Comparison of ENCODE assay signal across 33 cellular contexts in the genomic region with DNA sequence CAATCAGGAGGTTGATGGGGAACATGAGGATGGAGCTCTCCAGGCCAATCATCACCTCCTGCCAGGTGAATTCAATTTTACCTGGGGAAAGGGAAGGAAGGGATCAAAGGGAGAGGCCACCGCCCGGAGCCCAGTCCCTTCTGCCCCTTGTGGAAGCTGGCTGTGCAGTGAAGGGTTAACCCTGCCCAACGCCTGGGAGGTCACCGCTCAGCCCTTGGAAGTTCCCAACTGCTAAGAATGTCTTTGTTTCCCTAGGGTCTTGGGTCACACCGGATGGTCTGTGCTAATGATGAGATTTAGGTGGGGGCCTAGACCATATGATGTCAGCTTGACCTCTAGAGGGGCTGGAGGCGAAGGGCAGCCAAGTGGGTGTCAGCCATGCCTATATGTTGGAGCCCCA.
"Had no signal": no experiment of that assay in that cellular context is flagged by ENCODE, and none has a peak within 500 bp of the region (broad histone marks: within the 10 kb centered on the region; RNA-seq: fewer than 3 reads in every experiment).

No MANE protein-coding gene starts in this region.

- H3K36me3 Mint-ChIP-seq: activated naive CD4-positive, alpha-beta T cell treated with anti-CD3 and anti-CD28 coated beads, Interleukin-2, amount 50 U/mL, for 24 hours; activated naive CD8-positive, alpha-beta T cell treated with anti-CD3 and anti-CD28 coated beads for 36 hours had no signal

- H3K4me1 Mint-ChIP-seq: activated CD4-positive, alpha-beta T cell treated with anti-CD3 and anti-CD28 coated beads for 36 hours; activated naive CD4-positive, alpha-beta T cell treated with anti-CD3 and anti-CD28 coated beads, Interleukin-2, amount 50 U/mL, for 24 hours; activated naive CD8-positive, alpha-beta T cell treated with anti-CD3 and anti-CD28 coated beads for 36 hours; activated naive CD8-positive, alpha-beta T cell treated with anti-CD3 and anti-CD28 coated beads, Interleukin-2, amount 50 U/mL, for 24 hours; activated T-helper 17 cell treated with anti-CD3 and anti-CD28 coated beads, Interleukin-2, amount 50 U/mL, for 72 hours had no signal

- H3K4me3 ChIP-seq: adrenal gland, body of pancreas, esophagus squamous epithelium, gastroesophageal sphincter had no signal

- H3K36me3 ChIP-seq: adrenal gland, esophagus squamous epithelium, gastroesophageal sphincter, WERI-Rb-1 had no signal

- H3K4me1 ChIP-seq: adrenal gland, body of pancreas, esophagus squamous epithelium, gastroesophageal sphincter had no signal

- DNase-seq: activated CD4-positive, alpha-beta T cell treated with anti-CD3 and anti-CD28 coated beads for 36 hours; activated CD4-positive, alpha-beta T cell treated with anti-CD3 and anti-CD28 coated beads, Interleukin-2, amount 50 U/mL, for 1 hour; activated CD4-positive, alpha-beta T cell treated with anti-CD3 and anti-CD28 coated beads, Interleukin-2, amount 50 U/mL, for 48 hours; activated CD4-positive, CD25-positive, alpha-beta regulatory T cell; activated CD4-positive, CD25-positive, alpha-beta regulatory T cell treated with anti-CD3 and anti-CD28 coated beads, Interleukin-2, amount 50 U/mL, for 72 hours; activated CD8-positive, alpha-beta memory T cell treated with anti-CD3 and anti-CD28 coated beads for 24 hours; activated CD8-positive, alpha-beta T cell treated with anti-CD3 and anti-CD28 coated beads for 36 hours; activated effector memory CD4-positive, alpha-beta T cell treated with Interleukin-2 at 50 U/mL for 16 hours; activated gamma-delta T cell treated with Interleukin-2 at 50 U/mL for 16 hours; activated naive CD4-positive, alpha-beta T cell treated with Interleukin-2 at 50 U/mL for 16 hours; activated naive CD8-positive, alpha-beta T cell treated with anti-CD3 and anti-CD28 coated beads for 36 hours; activated naive CD8-positive, alpha-beta T cell treated with anti-CD3 and anti-CD28 coated beads, Interleukin-2, amount 50 U/mL, for 24 hours; activated T-cell treated with anti-CD3 and anti-CD28 coated beads, Interleukin-2, amount 50 U/mL, for 4 hours; adrenal gland; amygdala; aorta; body of pancreas; caudate nucleus; cortex of kidney; dermis blood vessel endothelial cell; effector CD4-positive, alpha-beta T cell; effector memory CD8-positive, alpha-beta T cell; esophagus squamous epithelium; foreskin melanocyte; T-helper 1 cell; T-helper 17 cell; T1000; WERI-Rb-1 had no signal

- H3K27ac ChIP-seq: adrenal gland, body of pancreas, epithelial cell of prostate, esophagus squamous epithelium, gastroesophageal sphincter, WERI-Rb-1 had no signal

- H3K9me3 ChIP-seq: adrenal gland, body of pancreas, esophagus squamous epithelium, gastroesophageal sphincter had no signal

- H3K9me3 Mint-ChIP-seq: activated CD8-positive, alpha-beta T cell treated with anti-CD3 and anti-CD28 coated beads for 36 hours; activated naive CD4-positive, alpha-beta T cell treated with anti-CD3 and anti-CD28 coated beads, Interleukin-2, amount 50 U/mL, for 24 hours; activated naive CD8-positive, alpha-beta T cell treated with anti-CD3 and anti-CD28 coated beads for 36 hours; activated naive CD8-positive, alpha-beta T cell treated with anti-CD3 and anti-CD28 coated beads, Interleukin-2, amount 50 U/mL, for 24 hours; activated T-cell treated with anti-CD3 and anti-CD28 coated beads, Interleukin-2, amount 50 U/mL, for 4 hours; activated T-helper 17 cell treated with anti-CD3 and anti-CD28 coated beads, Interleukin-2, amount 50 U/mL, for 72 hours; effector memory CD8-positive, alpha-beta T cell; T-helper 2 cell treated with Interferon-gamma antibody and Interleukin-4, amounts not matched to agents 5 μg/mL and 100 μg/mL, for 36 hours had no signal

- H3K27me3 ChIP-seq: body of pancreas had no signal

- H3K4me3 Mint-ChIP-seq: activated CD4-positive, alpha-beta T cell treated with anti-CD3 and anti-CD28 coated beads for 36 hours; activated CD8-positive, alpha-beta T cell treated with anti-CD3 and anti-CD28 coated beads for 36 hours; activated naive CD4-positive, alpha-beta T cell treated with anti-CD3 and anti-CD28 coated beads, Interleukin-2, amount 50 U/mL, for 24 hours; activated naive CD8-positive, alpha-beta T cell treated with anti-CD3 and anti-CD28 coated beads for 36 hours; activated naive CD8-positive, alpha-beta T cell treated with anti-CD3 and anti-CD28 coated beads, Interleukin-2, amount 50 U/mL, for 24 hours; activated T-cell treated with anti-CD3 and anti-CD28 coated beads, Interleukin-2, amount 50 U/mL, for 4 hours; activated T-helper 17 cell treated with anti-CD3 and anti-CD28 coated beads, Interleukin-2, amount 50 U/mL, for 72 hours; effector memory CD8-positive, alpha-beta T cell; T-helper 17 cell; T-helper 2 cell treated with Interferon-gamma antibody and Interleukin-4, amounts not matched to agents 5 μg/mL and 100 μg/mL, for 36 hours had no signal

- ATAC-seq: activated CD4-positive, alpha-beta T cell treated with anti-CD3 and anti-CD28 coated beads for 36 hours; activated CD8-positive, alpha-beta T cell treated with anti-CD3 and anti-CD28 coated beads for 36 hours; activated naive CD8-positive, alpha-beta T cell treated with anti-CD3 and anti-CD28 coated beads, Interleukin-2, amount 50 U/mL, for 24 hours; activated T-cell treated with anti-CD3 and anti-CD28 coated beads, Interleukin-2, amount 50 U/mL, for 4 hours; activated T-helper 17 cell treated with anti-CD3 and anti-CD28 coated beads, Interleukin-2, amount 50 U/mL, for 72 hours; body of pancreas; effector memory CD8-positive, alpha-beta T cell; gastroesophageal sphincter; T-helper 17 cell had no signal

- H3K27ac Mint-ChIP-seq: activated CD4-positive, alpha-beta T cell treated with anti-CD3 and anti-CD28 coated beads for 36 hours; activated CD8-positive, alpha-beta T cell treated with anti-CD3 and anti-CD28 coated beads for 36 hours; activated naive CD4-positive, alpha-beta T cell treated with anti-CD3 and anti-CD28 coated beads, Interleukin-2, amount 50 U/mL, for 24 hours; activated naive CD8-positive, alpha-beta T cell treated with anti-CD3 and anti-CD28 coated beads for 36 hours; activated naive CD8-positive, alpha-beta T cell treated with anti-CD3 and anti-CD28 coated beads, Interleukin-2, amount 50 U/mL, for 24 hours; activated T-helper 17 cell treated with anti-CD3 and anti-CD28 coated beads, Interleukin-2, amount 50 U/mL, for 72 hours; effector memory CD8-positive, alpha-beta T cell; T-helper 17 cell; T-helper 2 cell treated with Interferon-gamma antibody and Interleukin-4, amounts not matched to agents 5 μg/mL and 100 μg/mL, for 36 hours had no signal
